19 cellular contexts compared by ENCODE assay signal in genomic region chr2:1860931-1861330, GRCh38.
"Had no signal": no experiment of that assay in that cellular context is flagged by ENCODE, and none has a peak within 500 bp of the region (broad histone marks: within the 10 kb centered on the region; RNA-seq: fewer than 3 reads in every experiment).

No MANE protein-coding gene starts in this region.

- H3K27ac ChIP-seq: SJSA1, SK-N-MC had no signal

- H3K4me3 ChIP-seq: SJSA1, SK-N-MC had no signal

- H3K36me3 ChIP-seq: SJSA1 had no signal

- H3K4me1 ChIP-seq: SJSA1 had no signal

- FAIRE-seq: RCC 7860 had no signal

- H3K9me3 ChIP-seq: SJSA1 had no signal

- DNase-seq: KBM-7, MV-4-11, NCI-H1048, NCI-H1105, NCI-H1417, NCI-H1436 treated with DMSO at 0.1 percent for 48 hours, NCI-H1694, NCI-H187 treated with DMSO at 0.1 percent for 48 hours, NCI-H2029 treated with DMSO at 0.1 percent for 48 hours, NCI-H345, NCI-H446 treated with DMSO at 0.1 percent for 48 hours, NCI-H526 treated with DMSO at 0.1 percent for 48 hours, NCI-H748 treated with DMSO at 0.1 percent for 48 hours, Right ventricle myocardium superior, RPMI8226, SIG-M5 had no signal
